ENCODE assay signal across 8 cellular contexts in genomic region chr4:121307441-121308327, GRCh38.
DNase-seq lines count a peak whose midpoint lies in the region; ATAC-seq and TF ChIP-seq lines count a peak whose summit lies in the region.

No MANE protein-coding gene starts in this region.

- TF ChIP-seq CTCF in brain microvascular endothelial cell (IDR thresholded peaks at IDR 0.05; ENCODE audit: low read depth, low read length, missing control alignments): peak; percentile 83

- intact Hi-C loops in posterior vena cava (cut with DNase I): no loop called here

- in situ Hi-C loops in SK-MEL-5 (cut with HindIII; ENCODE audit: low pct_unique_long_range_greater_than_20kb, low sequenced_read_pairs) (no loop called here), brain microvascular endothelial cell (cut with HindIII; ENCODE audit: low pct_ligation_motif_present, low sequenced_read_pairs) (no loop called here)

- H3K27ac ChIP-seq in brain microvascular endothelial cell: no peak overlapping the region

- no peaks in the 10 kb centered on the region for H3K27me3 ChIP-seq in brain microvascular endothelial cell (replicated peaks)

- DNase-seq in DMS 273 (lab: John Stamatoyannopoulos, UW; ENCODE audit: unreplicated experiment): peak; percentile 59
- no peak for DNase-seq in DMS 273 treated with DMSO at 0.1 percent for 48 hours (lab: John Stamatoyannopoulos, UW)
- DNase-seq in SK-MEL-5 (ENCODE audit: low read depth, low spot score): peak; percentile 62
- DNase-seq in brain microvascular endothelial cell: peak; percentile 40
- peak; percentile 20 for DNase-seq in mucosa of gallbladder (ENCODE audit: low spot score)
- DNase-seq in posterior vena cava (ENCODE audit: low spot score): no peak

- no peaks in the 10 kb centered on the region for H3K36me3 ChIP-seq in brain microvascular endothelial cell (replicated peaks)

- ATAC-seq in GM21423 (IDR thresholded peaks at IDR 0.05; ENCODE audit: unreplicated experiment) (peak; percentile 94), HG03565 (IDR thresholded peaks at IDR 0.05; ENCODE audit: unreplicated experiment) (peak; percentile 93)

- H3K4me3 ChIP-seq in brain microvascular endothelial cell (ENCODE audit: low read depth, low read length): no peak overlapping the region

Comparison
In these comparisons a context has a peak if more than half of its experiments do, and no peak if none do; other contexts are left out.
1. DNase-seq: peak in DMS 273 (single experiment), SK-MEL-5 (single experiment), brain microvascular endothelial cell (single experiment) and mucosa of gallbladder (single experiment); none in DMS 273 treated with DMSO at 0.1 percent for 48 hours (single experiment) and posterior vena cava (single experiment).